Comparison of ENCODE assay signal across 18 cellular contexts in genomic region chr10:103139803-103140202, GRCh38.
"Had no signal": no experiment of that assay in that cellular context is flagged by ENCODE, and none has a peak within 500 bp of the region (broad histone marks: within the 10 kb centered on the region; RNA-seq: fewer than 3 reads in every experiment).

No MANE protein-coding gene starts in this region.

- H3K27ac Mint-ChIP-seq: activated B cell treated with CpG ODN at 0.5 μM for 24 hours; activated T-cell treated with anti-CD3 and anti-CD28 coated beads, Interleukin-2, amount 50 U/mL, for 72 hours; immature natural killer cell; type B pancreatic cell had no signal

- H3K4me1 ChIP-seq: colonic mucosa had no signal

- H3K27me3 Mint-ChIP-seq: activated B cell treated with CpG ODN at 0.5 μM for 24 hours, type B pancreatic cell had no signal

- H3K4me3 ChIP-seq: cardiac muscle cell, colonic mucosa, lung, prostate gland, sigmoid colon had no signal

- H3K27me3 ChIP-seq: cardiac muscle cell, colonic mucosa, sigmoid colon had no signal

- H3K9me3 ChIP-seq: colonic mucosa, prostate gland, sigmoid colon had no signal

- ATAC-seq: activated T-cell treated with anti-CD3 and anti-CD28 coated beads, Interleukin-2, amount 50 U/mL, for 72 hours; left cardiac atrium; SK-N-SH treated with all-trans-retinoic acid at 6 μM for 48 hours had no signal

- H3K36me3 ChIP-seq: cardiac muscle cell, colonic mucosa had no signal

- H3K4me3 Mint-ChIP-seq: activated B cell treated with CpG ODN at 0.5 μM for 24 hours; activated T-cell treated with anti-CD3 and anti-CD28 coated beads, Interleukin-2, amount 50 U/mL, for 72 hours; immature natural killer cell; type B pancreatic cell had no signal

- H3K27ac ChIP-seq: cardiac muscle cell, colonic mucosa, prostate gland, sigmoid colon had no signal

- DNase-seq: activated B cell treated with CpG ODN at 0.5 μM for 24 hours; activated CD4-positive, alpha-beta T cell treated with anti-CD3 and anti-CD28 coated beads, Interleukin-2, amount 50 U/mL, for 4 hours; activated CD8-positive, alpha-beta memory T cell treated with anti-CD3 and anti-CD28 coated beads, Interleukin-2, amount 50 U/mL, for 4 hours; activated T-cell treated with anti-CD3 and anti-CD28 coated beads, Interleukin-2, amount 50 U/mL, for 72 hours; colonic mucosa; effector CD4-positive, alpha-beta T cell; glutamatergic neuron; immature natural killer cell; left cardiac atrium; midbrain; sigmoid colon; stimulated activated CD4-positive, alpha-beta T cell treated with anti-CD3 and anti-CD28 coated beads, Interleukin-2, amount 100 ng/mL, for 24 hours; stimulated activated naive CD4-positive, alpha-beta T cell treated with Interleukin-2 at 50 U/mL for 16 hours had no signal

- H3K9me3 Mint-ChIP-seq: activated B cell treated with CpG ODN at 0.5 μM for 24 hours, immature natural killer cell, type B pancreatic cell had no signal
